14 cellular contexts compared by ENCODE assay signal in genomic region chr1:116558140-116558549, GRCh38.
DNase-seq lines count a peak whose midpoint lies in the region; ATAC-seq and TF ChIP-seq lines count a peak whose summit lies in the region.
"Had no signal": no experiment of that assay in that cellular context is flagged by ENCODE, and none has a peak within 500 bp of the region (broad histone marks: within the 10 kb centered on the region; RNA-seq: fewer than 3 reads in every experiment).

No MANE protein-coding gene starts in this region.

- no peak for TF ChIP-seq CTCF in GM06990 (IDR thresholded peaks at IDR 0.05; ENCODE audit: insufficient read depth, low read length, poor library complexity, severe bottlenecking)

- DNase-seq in GM06990 (ENCODE audit: extremely low read depth, insufficient read length): peak; percentile 61
- no peak for DNase-seq in NCI-H1105 (lab: John Stamatoyannopoulos, UW)
- DNase-seq in NOMO-1 (lab: John Stamatoyannopoulos, UW; ENCODE audit: unreplicated experiment in 2 of 2): no peak
- DNase-seq in NCI-H82 (lab: John Stamatoyannopoulos, UW): no peak
- no peak for DNase-seq in NCI-H345 (lab: John Stamatoyannopoulos, UW)
- DNase-seq: activated T-cell treated with anti-CD3 and anti-CD28 coated beads, Interleukin-2, amount 50 U/mL, for 4 hours; MV-4-11; NCI-H524 treated with DMSO at 0.1 percent for 48 hours; right lobe of liver; SHP77 treated with DMSO at 0.1 percent for 48 hours had no signal

- peak overlapping the region; percentile 79 for H3K27ac Mint-ChIP-seq in dendritic cell treated with granulocyte-macrophage colony-stimulating factor and Interleukin-4, amounts not matched to agents 40 ng/mL and 50 ng/mL, for 4 days
- H3K27ac Mint-ChIP-seq: brain had no signal

- H3K36me3 Mint-ChIP-seq in dendritic cell treated with granulocyte-macrophage colony-stimulating factor and Interleukin-4, amounts not matched to agents 40 ng/mL and 50 ng/mL, for 4 days (ENCODE audit: low read depth): peaks cover 40% of the 10 kb centered on the region

- H3K27me3 ChIP-seq in GM06990 (replicated peaks; ENCODE audit: control insufficient read depth, insufficient read depth, low read length): no peaks in the 10 kb centered on the region
- H3K27me3 ChIP-seq: right lobe of liver had no signal

- intact Hi-C loops in dendritic cell treated with granulocyte-macrophage colony-stimulating factor and Interleukin-4, amounts not matched to agents 40 ng/mL and 50 ng/mL, for 4 days (cut with micrococcal nuclease): no loop called here

- no peaks in the 10 kb centered on the region for H3K36me3 ChIP-seq in GM06990 (ENCODE audit: control insufficient read depth, insufficient read depth, low read length)
- H3K36me3 ChIP-seq: right lobe of liver had no signal

- H3K4me3 Mint-ChIP-seq in dendritic cell treated with granulocyte-macrophage colony-stimulating factor and Interleukin-4, amounts not matched to agents 40 ng/mL and 50 ng/mL, for 4 days: no peak overlapping the region
- H3K4me3 Mint-ChIP-seq: activated T-cell treated with anti-CD3 and anti-CD28 coated beads, Interleukin-2, amount 50 U/mL, for 4 hours; brain had no signal

- peaks cover 90% of the 10 kb centered on the region for H3K4me1 Mint-ChIP-seq in dendritic cell treated with granulocyte-macrophage colony-stimulating factor and Interleukin-4, amounts not matched to agents 40 ng/mL and 50 ng/mL, for 4 days (ENCODE audit: low read depth)

- no peaks in the 10 kb centered on the region for H3K27me3 Mint-ChIP-seq in dendritic cell treated with granulocyte-macrophage colony-stimulating factor and Interleukin-4, amounts not matched to agents 40 ng/mL and 50 ng/mL, for 4 days
- H3K27me3 Mint-ChIP-seq: brain had no signal

- ATAC-seq in GM19025 (IDR thresholded peaks at IDR 0.05; ENCODE audit: low read depth, unreplicated experiment) (peak; percentile 27), HG03196 (IDR thresholded peaks at IDR 0.05; ENCODE audit: unreplicated experiment) (peak; percentile 17)
- ATAC-seq: right lobe of liver had no signal

- H3K9me3 Mint-ChIP-seq in dendritic cell treated with granulocyte-macrophage colony-stimulating factor and Interleukin-4, amounts not matched to agents 40 ng/mL and 50 ng/mL, for 4 days: peaks cover 10% of the 10 kb centered on the region

- peak overlapping the region; percentile 47; the same call in 1 of the 2 replicates for H3K4me3 ChIP-seq in GM06990 (replicated peaks; ENCODE audit: low read depth, low read length)
- H3K4me3 ChIP-seq: right lobe of liver had no signal
